1 cellular context compared by ENCODE assay signal in genomic region chr17:31509095-31509804, GRCh38.
TF ChIP-seq lines count a peak whose summit lies in the region.

No MANE protein-coding gene starts in this region.

TF ChIP-seq in K562, 482 proteins besides CTCF, POLR2A, EP300 and RAD21 (continued from another document):
- 0 out of 2 replicates have a peak, but pooled peaks have one; percentile 21 for TF ChIP-seq ARID3B (CRISPR knock-in tag; IDR thresholded peaks at IDR 0.05; ENCODE audit: borderline replicate concordance)
- TF ChIP-seq PKNOX1 (IDR thresholded peaks at IDR 0.05): peak; percentile 84
- peak; percentile 72 for TF ChIP-seq ATF4 (CRISPR knock-in tag; IDR thresholded peaks at IDR 0.05)
- TF ChIP-seq PBX2 (CRISPR knock-in tag; IDR thresholded peaks at IDR 0.05; ENCODE audit: low read depth): no peak
- TF ChIP-seq PBX2 (tag; conservative IDR thresholded peaks at IDR 0.05; ENCODE audit: low read depth): peak; percentile 84
- no peak for TF ChIP-seq ATF6 (CRISPR knock-in tag; IDR thresholded peaks at IDR 0.05)
- TF ChIP-seq CTCFL (IDR thresholded peaks at IDR 0.05; ENCODE audit: borderline replicate concordance, insufficient read depth, low read depth, low read length, poor library complexity, severe bottlenecking): no peak
- peak; percentile 53; the same call in 1 of the 2 replicates for TF ChIP-seq ZSCAN32 (CRISPR knock-in tag; IDR thresholded peaks at IDR 0.05)
- peak; percentile 89 for TF ChIP-seq CEBPB (tag; IDR thresholded peaks at IDR 0.05)
- TF ChIP-seq RBFOX2 (IDR thresholded peaks at IDR 0.05; ENCODE audit: low read depth, low read length): peak; percentile 52
- 0 out of 2 replicates have a peak, but pooled peaks have one; percentile 4 for TF ChIP-seq SOX6 (IDR thresholded peaks at IDR 0.05)
- no peak for TF ChIP-seq POLR3A (IDR thresholded peaks at IDR 0.05; ENCODE audit: borderline replicate concordance, extremely low read depth, insufficient read depth, insufficient read length)
- no peak for TF ChIP-seq ZNF584 (CRISPR knock-in tag; IDR thresholded peaks at IDR 0.05; ENCODE audit: low read depth)
